ENCODE assay signal across 19 cellular contexts in genomic region chr5:90786756-90787155, GRCh38.
A peak's percentile ranks its signal among the peaks of the same experiment; 100 is the strongest.
DNase-seq lines count a peak whose midpoint lies in the region; ATAC-seq, FAIRE-seq and TF ChIP-seq lines count a peak whose summit lies in the region.
"Had no signal": no experiment of that assay in that cellular context is flagged by ENCODE, and none has a peak within 500 bp of the region (broad histone marks: within the 10 kb centered on the region; RNA-seq: fewer than 3 reads in every experiment).

No MANE protein-coding gene starts in this region.

- H4K91ac ChIP-seq in neuronal stem cell (ENCODE audit: low read depth, low read length, poor library complexity): no peak overlapping the region

- peak overlapping the region; percentile 27 for H3K18ac ChIP-seq in neuronal stem cell (ENCODE audit: low read length)

- no peak for TF ChIP-seq RAD21 in HepG2 (CRISPR knock-in tag; IDR thresholded peaks at IDR 0.05)
- TF ChIP-seq RAD21 in K562 (CRISPR knock-in tag; conservative IDR thresholded peaks at IDR 0.05 in 1 of 2, IDR thresholded peaks at IDR 0.05 in 1 of 2): no peak

- no peak overlapping the region for H3K9ac ChIP-seq in HepG2 (ENCODE audit: insufficient read depth, low read depth, low read length)
- no peak overlapping the region for H3K9ac ChIP-seq in K562 (ENCODE audit: insufficient read depth in 1 of 2, low read depth in 2 of 2, low read length in 2 of 2)
- H3K9ac ChIP-seq in neuronal stem cell (ENCODE audit: low read depth, low read length, poor library complexity): no peak overlapping the region
- H3K9ac ChIP-seq: GM23248 had no signal

- in situ Hi-C loops in HepG2 (cut with HindIII; ENCODE audit: extremely low pct_ligation_motif_present, low pct_unique_long_range_greater_than_20kb) (loop anchor here (10.0 kb wide), 2 partner anchors 82 to 342 kb away; no protein-coding TSS in a partner anchor), K562 (cut with MboI) (no loop called here)

- TF ChIP-seq POLR2A in HepG2 (IDR thresholded peaks at IDR 0.05; ENCODE audit: insufficient read depth in 1 of 2, low read depth in 2 of 2, low read length in 2 of 2): no peak
- TF ChIP-seq POLR2A in right lobe of liver (IDR thresholded peaks at IDR 0.05): no peak
- TF ChIP-seq POLR2A in K562 (conservative IDR thresholded peaks at IDR 0.05): 0 out of 2 replicates have a peak, but pooled peaks have one; percentile 45

- no peak overlapping the region for H2BK120ac ChIP-seq in neuronal stem cell (ENCODE audit: low read depth, low read length)

- FAIRE-seq in HepG2 (lab: Jason Lieb, UNC): no peak
- FAIRE-seq in K562 (lab: Jason Lieb, UNC): no peak
- FAIRE-seq: A549, G401.6, GM12891, HTR-8/SVneo had no signal

- TF ChIP-seq CTCF in HepG2 (CRISPR knock-in tag; IDR thresholded peaks at IDR 0.05) (no peak), right lobe of liver (IDR thresholded peaks at IDR 0.05) (no peak), K562 (IDR thresholded peaks at IDR 0.05 in 2 of 3, conservative IDR thresholded peaks at IDR 0.05 in 1 of 3; ENCODE audit: insufficient read depth in 2 of 3, low read depth in 1 of 3, low read length in 3 of 3) (no peak)

- H3K14ac ChIP-seq in neuronal stem cell (ENCODE audit: low read length): no peak overlapping the region

- 2% methylated on average over 4 of the region's 4 CpGs for WGBS in HepG2 (ENCODE audit: low lambda C conversion rate)
- 43% methylated on average over 4 of the region's 4 CpGs for WGBS in right lobe of liver (ENCODE audit: insufficient coverage, low coverage, low lambda C conversion rate, missing lambda C conversion rate)
- WGBS in K562 (ENCODE audit: insufficient coverage, low coverage, missing lambda C conversion rate): 67% methylated on average over 4 of the region's 4 CpGs
- WGBS in neuronal stem cell (ENCODE audit: extremely low coverage in 2 of 2, insufficient read length in 2 of 2, insufficient replicate concordance in 1 of 2), 2 donors: no CpG with 5 or more reads among the region's 4 CpGs

- no peaks in the 10 kb centered on the region for H3K79me2 ChIP-seq in HepG2 (ENCODE audit: insufficient read depth, low read length)
- no peaks in the 10 kb centered on the region for H3K79me2 ChIP-seq in K562 (ENCODE audit: control insufficient read depth, insufficient read depth, low read length)

- H4K8ac ChIP-seq in neuronal stem cell (ENCODE audit: low read depth, low read length): no peak overlapping the region

- H2BK12ac ChIP-seq in neuronal stem cell (ENCODE audit: low read length): no peak overlapping the region

- H3K27me3 ChIP-seq in HepG2 (ENCODE audit: control insufficient read depth in 1 of 2, insufficient read depth in 2 of 2, low read length in 2 of 2) (no peaks in the 10 kb centered on the region), right lobe of liver (no peaks in the 10 kb centered on the region), K562 (ENCODE audit: control insufficient read depth in 2 of 2, insufficient read depth in 2 of 2, low read length in 2 of 2) (no peaks in the 10 kb centered on the region), neuronal stem cell (ENCODE audit: control insufficient read depth in 3 of 3, insufficient read depth in 3 of 3, low read depth in 1 of 3, low read length in 3 of 3) (no peaks in the 10 kb centered on the region)

- no peak overlapping the region for H2BK5ac ChIP-seq in neuronal stem cell (ENCODE audit: low read length)

- H4K20me1 ChIP-seq in HepG2 (ENCODE audit: insufficient read depth, low read length) (no peaks in the 10 kb centered on the region), K562 (replicated peaks; ENCODE audit: control insufficient read depth, insufficient read depth, low read length) (no peaks in the 10 kb centered on the region)

- CTCF ChIA-PET in HepG2 (lab: Yijun Ruan, JAX; ENCODE audit: low intra/inter-chr PET ratio, low total read pairs) (no interaction called here), K562 (lab: Yijun Ruan, JAX; ENCODE audit: low intra/inter-chr PET ratio) (no interaction called here)

- H3K9me1 ChIP-seq in K562 (ENCODE audit: control insufficient read depth, insufficient read depth, low read length): no peaks in the 10 kb centered on the region

- H3K4me1 ChIP-seq in HepG2 (ENCODE audit: insufficient read depth, low read length): no peaks in the 10 kb centered on the region
- H3K4me1 ChIP-seq in right lobe of liver: no peaks in the 10 kb centered on the region
- H3K4me1 ChIP-seq in K562 (replicated peaks in 1 of 2; ENCODE audit: control insufficient read depth in 2 of 2, insufficient read depth in 2 of 2, low read length in 2 of 2): no peaks in the 10 kb centered on the region
- no peaks in the 10 kb centered on the region for H3K4me1 ChIP-seq in neuronal stem cell (ENCODE audit: control insufficient read depth in 2 of 2, insufficient read depth in 1 of 2, low read depth in 1 of 2, low read length in 2 of 2)
- H3K4me1 ChIP-seq: A549 had no signal

- BruUV-seq in HepG2 (replicated peaks; lab: Mats Ljungman, UMichigan) (no TSS peak), K562 (replicated peaks; lab: Mats Ljungman, UMichigan) (no TSS peak)

- H3K36me3 ChIP-seq in HepG2 (replicated peaks in 1 of 2; ENCODE audit: control insufficient read depth in 1 of 2, insufficient read depth in 2 of 2, low read length in 2 of 2): no peaks in the 10 kb centered on the region
- no peaks in the 10 kb centered on the region for H3K36me3 ChIP-seq in right lobe of liver
- H3K36me3 ChIP-seq in K562 (ENCODE audit: control insufficient read depth, insufficient read depth, low read length): peaks cover 75% of the 10 kb centered on the region
- peaks cover 10 to 76% of the 10 kb centered on the region in 2 donors for H3K36me3 ChIP-seq in neuronal stem cell (replicated peaks in 1 of 2; ENCODE audit: control insufficient read depth in 2 of 2, insufficient read depth in 2 of 2, low read length in 2 of 2)

- H2AFZ ChIP-seq in HepG2 (ENCODE audit: low read length) (no peak overlapping the region), K562 (ENCODE audit: low read depth, low read length) (no peak overlapping the region), neuronal stem cell (ENCODE audit: low read length) (no peak overlapping the region)
- H2AFZ ChIP-seq: GM23248 had no signal

- no peak overlapping the region for H2AK5ac ChIP-seq in neuronal stem cell (ENCODE audit: low read depth, low read length)

- H3K23ac ChIP-seq in neuronal stem cell (ENCODE audit: low read depth, low read length, poor library complexity): no peak overlapping the region

- POLR2A ChIA-PET in HepG2 (lab: Yijun Ruan, JAX): no interaction called here
- POLR2A ChIA-PET in K562 (lab: Yijun Ruan, JAX): no interaction called here

- H3K9me3 ChIP-seq in HepG2 (ENCODE audit: low read length) (no peaks in the 10 kb centered on the region), right lobe of liver (peaks cover 0 to 2% (median 0%) of the 10 kb centered on the region in 4 donors), K562 (replicated peaks; ENCODE audit: control insufficient read depth, insufficient read depth, low read depth, low read length) (0 out of 2 replicates have a peak, but pooled peaks cover 4% of the 10 kb centered on the region), neuronal stem cell (replicated peaks in 1 of 2; ENCODE audit: control insufficient read depth in 2 of 2, insufficient read depth in 1 of 2, low read depth in 1 of 2, low read length in 2 of 2) (peaks cover 0 to 2% of the 10 kb centered on the region in 2 donors)
- H3K9me3 ChIP-seq: A549 had no signal

- DNase-seq in HepG2 (ENCODE audit: low spot score) (no peak), right lobe of liver (no peak), K562 (ENCODE audit: extremely low read depth in 1 of 4, low spot score in 3 of 4) (no peak), neuronal stem cell (ENCODE audit: low spot score) (no peak), caudate nucleus (lab: John Stamatoyannopoulos, UW) (no peak), anterior cingulate cortex (lab: John Stamatoyannopoulos, UW) (no peak)
- DNase-seq: AML-193; CD8-positive, alpha-beta T cell; COR-L47; DMS 273 treated with DMSO at 0.1 percent for 48 hours; DMS53; GM23248; HCEC 1CT had no signal

- intact Hi-C loops in HepG2 (cut with micrococcal nuclease; ENCODE audit: unreplicated experiment) (loop anchor here (10.0 kb wide), 1 partner anchor 492 kb away; no protein-coding TSS in a partner anchor), right lobe of liver (cut with DNase I) (no loop called here), K562 (cut with micrococcal nuclease) (no loop called here)

- no peak for ATAC-seq in HepG2
- no peak for ATAC-seq in right lobe of liver
- no peak for ATAC-seq in K562
- no peak for ATAC-seq in HG02981 (IDR thresholded peaks at IDR 0.05; ENCODE audit: unreplicated experiment)
- ATAC-seq: A549; CD8-positive, alpha-beta T cell had no signal

- H3K27ac ChIP-seq in HepG2 (ENCODE audit: extremely low read length, insufficient read depth, low read length): no peak overlapping the region
- no peak overlapping the region for H3K27ac ChIP-seq in right lobe of liver
- no peak overlapping the region for H3K27ac ChIP-seq in K562 (ENCODE audit: extremely low read depth, low read depth, low read length)
- H3K27ac ChIP-seq in neuronal stem cell (replicated peaks; ENCODE audit: low read length): no peak overlapping the region
- H3K27ac ChIP-seq in caudate nucleus (ENCODE audit: low read depth, low read length): no peak overlapping the region
- H3K27ac ChIP-seq: 22Rv1, A549, GM23248 had no signal

- TF ChIP-seq EP300 in HepG2 (IDR thresholded peaks at IDR 0.05; ENCODE audit: low read depth in 2 of 2, low read length in 2 of 2) (no peak), HepG2 (CRISPR knock-in tag; IDR thresholded peaks at IDR 0.05; ENCODE audit: borderline replicate concordance) (no peak), K562 (IDR thresholded peaks at IDR 0.05; ENCODE audit: low read length) (no peak)

- H2BK15ac ChIP-seq in neuronal stem cell (ENCODE audit: low read length): no peak overlapping the region

- no peaks in the 10 kb centered on the region for H3K79me1 ChIP-seq in neuronal stem cell (ENCODE audit: low read depth, low read length)

- H3K4me2 ChIP-seq in HepG2 (ENCODE audit: low read depth, low read length) (no peak overlapping the region), K562 (ENCODE audit: insufficient read depth, low read length) (no peak overlapping the region), neuronal stem cell (ENCODE audit: insufficient read depth, low read length, poor library complexity, severe bottlenecking) (no peak overlapping the region)
- H3K4me2 ChIP-seq: A549 had no signal

- H3K4me3 ChIP-seq in HepG2 (replicated peaks in 1 of 3; ENCODE audit: insufficient read depth in 1 of 3, low read depth in 2 of 3, low read length in 3 of 3) (no peak overlapping the region), right lobe of liver (no peak overlapping the region), K562 (no peak overlapping the region), neuronal stem cell (ENCODE audit: low read length in 2 of 2) (no peak overlapping the region)
- H3K4me3 ChIP-seq: A549, GM23248 had no signal

- no peak overlapping the region for H3K4ac ChIP-seq in neuronal stem cell (ENCODE audit: low read length)

TF ChIP-seq in K562, 482 proteins besides CTCF, POLR2A, EP300 and RAD21 (continues in another document):
- TF ChIP-seq ZNF274 (IDR thresholded peaks at IDR 0.05; ENCODE audit: borderline replicate concordance, low read depth, low read length) (no peak), IFI16 (CRISPR knock-in tag; IDR thresholded peaks at IDR 0.05) (no peak), PHB (CRISPR knock-in tag; IDR thresholded peaks at IDR 0.05) (no peak), POLR2B (IDR thresholded peaks at IDR 0.05; ENCODE audit: low read depth, partially characterized antibody) (peak; percentile 35)

Comparison
In these comparisons a context has a peak if more than half of its experiments do, and no peak if none do; other contexts are left out.
1. Of the 241 proteins assayed by ChIP-seq in both HepG2 and K562: peak only in HepG2: MNT; only in K562: POLR2A; in both: none; in neither: 239.